Comparison of ENCODE assay signal across 8 cellular contexts in the genomic region with DNA sequence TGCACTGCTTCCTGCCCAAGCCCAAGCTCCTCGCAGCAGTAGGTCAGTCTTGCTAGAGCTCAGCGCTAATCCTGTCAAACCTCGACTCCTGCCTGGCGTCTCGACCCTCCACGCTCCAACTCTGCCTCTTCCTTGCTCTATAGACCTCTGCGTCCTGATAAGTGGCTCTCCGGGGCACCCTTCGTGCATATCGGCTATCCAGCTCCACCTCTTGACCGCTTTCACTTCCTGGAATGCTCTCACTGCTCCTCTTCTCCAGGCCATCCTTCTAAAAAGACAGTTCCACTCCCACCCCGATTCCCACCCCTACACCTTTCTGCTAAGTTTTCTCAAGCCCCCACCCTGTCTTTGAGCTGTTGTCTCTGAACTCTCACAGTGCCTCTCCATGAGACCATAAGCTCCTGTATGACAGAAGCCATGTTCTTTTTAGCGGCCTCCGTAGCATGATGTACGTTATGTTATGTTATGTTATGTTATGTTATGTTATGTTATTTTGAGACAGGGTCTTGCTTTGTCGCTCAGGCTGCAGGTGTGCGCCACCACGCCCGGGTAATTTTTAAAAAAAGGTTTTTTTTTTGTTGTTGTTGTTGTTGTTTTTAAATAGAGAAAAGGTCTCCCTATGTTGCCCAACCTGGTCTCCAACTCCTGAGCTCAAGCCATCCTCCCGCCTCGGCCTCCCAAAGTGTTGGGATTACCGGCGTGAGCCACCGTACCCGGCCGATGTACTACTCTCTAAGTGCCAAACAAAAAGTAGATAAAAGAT. TPM values are rescaled to one million over a fixed set of nuclear protein-coding genes. Genes with fewer than 3 reads are reported as not detected.
DNase-seq lines count a peak whose midpoint lies in the region; ATAC-seq, FAIRE-seq and TF ChIP-seq lines count a peak whose summit lies in the region.

No MANE protein-coding gene starts in this region.

- H3K4me3 ChIP-seq in A549, result peak overlapping the region; percentile 68
- H3K4me3 ChIP-seq in GM12875 (ENCODE audit: low read depth, low read length), result peak overlapping the region; percentile 96
- peak overlapping the region; percentile 99 for H3K4me3 ChIP-seq in GM12878
- peak overlapping the region; percentile 81 to 100 (median 95) for H3K4me3 ChIP-seq in subcutaneous abdominal adipose tissue (ENCODE audit: low read depth in 1 of 5, low read length in 5 of 5)

- WGBS in A549 (ENCODE audit: missing lambda C conversion rate), result 4% methylated on average over 25 of the region's 26 CpGs
- 9% methylated on average over 26 of the region's 26 CpGs for WGBS in GM12878 (ENCODE audit: insufficient coverage, insufficient replicate concordance, low lambda C conversion rate, missing lambda C conversion rate)

- H2AFZ ChIP-seq in GM12878 (ENCODE audit: control insufficient read depth, low read depth, low read length), result peak overlapping the region; percentile 87

- no peaks in the 10 kb centered on the region for H3K9me3 ChIP-seq in A549
- H3K9me3 ChIP-seq in GM12878 (replicated peaks; ENCODE audit: control insufficient read depth, insufficient read depth, low read length), result no peaks in the 10 kb centered on the region
- no peaks in the 10 kb centered on the region for H3K9me3 ChIP-seq in subcutaneous abdominal adipose tissue (ENCODE audit: control insufficient read depth in 5 of 5, low read length in 5 of 5)

- H3K9ac ChIP-seq in GM12878 (ENCODE audit: control insufficient read depth, insufficient read depth, low read length) (peak overlapping the region; percentile 93), subcutaneous abdominal adipose tissue (ENCODE audit: low read length in 5 of 5) (peak overlapping the region; percentile 57 to 100 (median 75))

- POLR2A ChIA-PET in A549 (lab: Yijun Ruan, JAX), result interaction anchor here (0.6 to 4.3 kb wide), 14 partner anchors 8 to 371 kb away, joined by 3 to 45 read pairs (median 6); partner anchors contain the start of genes CERS5, NCKAP5L and SMARCD1
- POLR2A ChIA-PET in GM12878 (lab: Charles Lee), result interaction anchor here (0.6 to 5.0 kb wide), 18 partner anchors 13 to 1039 kb away, joined by 3 to 72 read pairs (median 5); partner anchors contain the start of genes CERS5, RACGAP1 and SMARCD1

- FAIRE-seq in A549 (lab: Jason Lieb, UNC) (no peak), GM12878 (lab: Jason Lieb, UNC) (no peak)

- TF ChIP-seq CTCF in A549 (IDR thresholded peaks at IDR 0.05) (no peak), GM12875 (IDR thresholded peaks at IDR 0.05; ENCODE audit: borderline replicate concordance, insufficient read depth, low read depth, low read length) (no peak), GM12878 (IDR thresholded peaks at IDR 0.05 in 2 of 3, conservative IDR thresholded peaks at IDR 0.05 in 1 of 3; ENCODE audit: control insufficient read depth in 2 of 3, extremely low read depth in 1 of 3, insufficient read depth in 1 of 3, low read depth in 3 of 3, low read length in 3 of 3) (no peak)

- H3K36me3 ChIP-seq in GM12878 (ENCODE audit: control insufficient read depth in 2 of 2, insufficient read depth in 2 of 2, low read length in 1 of 2), result peaks cover 0 to 4% of the 10 kb centered on the region in 2 experiments; a peak in 1 of 4 replicates
- peaks cover 0 to 25% (median 18%) of the 10 kb centered on the region in 5 donors for H3K36me3 ChIP-seq in subcutaneous abdominal adipose tissue (ENCODE audit: control insufficient read depth in 5 of 5, insufficient read depth in 5 of 5, low read length in 5 of 5)

- H3K27me3 ChIP-seq in GM12878 (replicated peaks in 1 of 2; ENCODE audit: control insufficient read depth in 2 of 2, insufficient read depth in 2 of 2, low read length in 1 of 2) (no peaks in the 10 kb centered on the region), subcutaneous abdominal adipose tissue (ENCODE audit: control insufficient read depth in 5 of 5, insufficient read depth in 4 of 5, low read length in 5 of 5) (no peaks in the 10 kb centered on the region)

- in situ Hi-C loops in GM12878 (cut with MboI), result no loop called here

- intact Hi-C loops in GM12878 (cut with micrococcal nuclease; ENCODE audit: unreplicated experiment), result loop anchor here (1.0 kb wide), 1 partner anchor 27 kb away; the partner anchor contains the start of gene SMARCD1

- TF ChIP-seq RAD21 in A549 (conservative IDR thresholded peaks at IDR 0.05 in 1 of 2, IDR thresholded peaks at IDR 0.05 in 1 of 2) (no peak), GM12878 (IDR thresholded peaks at IDR 0.05; ENCODE audit: insufficient read depth, low read depth, low read length) (no peak)

- H3K4me2 ChIP-seq in A549, result peak overlapping the region; percentile 83
- peak overlapping the region; percentile 73 for H3K4me2 ChIP-seq in GM12878 (ENCODE audit: control insufficient read depth, insufficient read depth)

- H3K4me1 ChIP-seq in A549 (peaks cover 29% of the 10 kb centered on the region), GM12878 (ENCODE audit: control insufficient read depth, insufficient read depth, low read length) (peaks cover 21% of the 10 kb centered on the region), subcutaneous abdominal adipose tissue (ENCODE audit: control insufficient read depth in 5 of 5, insufficient read depth in 5 of 5, low read length in 5 of 5) (peaks cover 19 to 71% (median 58%) of the 10 kb centered on the region in 5 donors)

- RAD21 ChIA-PET in GM12878 (lab: Charles Lee; ENCODE audit: unreplicated experiment), result interaction anchor here (0.8 to 5.1 kb wide), 14 partner anchors 9 to 290 kb away, joined by 3 to 66 read pairs (median 8); partner anchors contain the start of genes CERS5, GPD1 and SMARCD1

- BruUV-seq in GM12878 (replicated peaks; lab: Mats Ljungman, UMichigan), result TSS peak; percentile 51

- peak overlapping the region; percentile 71 to 90 for H3K27ac ChIP-seq in A549
- peak overlapping the region; percentile 90 for H3K27ac ChIP-seq in GM12878 (ENCODE audit: control insufficient read depth, insufficient read depth)
- peak overlapping the region; percentile 92 for H3K27ac ChIP-seq in subcutaneous abdominal adipose tissue (ENCODE audit: low read depth, low read length)

- peak; percentile 32 to 44 for ATAC-seq in A549
- peak; percentile 4 for ATAC-seq in GM12878

- no peak for TF ChIP-seq EP300 in A549 (IDR thresholded peaks at IDR 0.05)
- no peak for TF ChIP-seq EP300 in GM12878 (IDR thresholded peaks at IDR 0.05; ENCODE audit: borderline replicate concordance in 1 of 2, control insufficient read depth in 1 of 2, low read depth in 2 of 2, low read length in 2 of 2)

- no peak for TF ChIP-seq POLR2A in A549 (IDR thresholded peaks at IDR 0.05; ENCODE audit: low read length)
- no peak; the same call in 1 of the 2 replicates for TF ChIP-seq POLR2A in GM12878 (IDR thresholded peaks at IDR 0.05; ENCODE audit: low read depth, low read length)

- CTCF ChIA-PET in A549 (lab: Yijun Ruan, JAX) (interaction anchor here (0.6 to 17.7 kb wide), 19 partner anchors 14 to 205 kb away, joined by 3 to 309 read pairs (median 7); partner anchors contain the start of genes CERS5, GPD1 and SMARCD1), GM12878 (lab: Yijun Ruan, JAX) (interaction anchor here (0.9 to 13.0 kb wide), 41 partner anchors 9 to 549 kb away, joined by 3 to 257 read pairs (median 8); partner anchors contain the start of genes CERS5, GPD1, LIMA1 and RACGAP1)

- no peaks in the 10 kb centered on the region for H4K20me1 ChIP-seq in GM12878 (ENCODE audit: control insufficient read depth, insufficient read depth)

- H3K79me2 ChIP-seq in GM12878 (ENCODE audit: control insufficient read depth, insufficient read depth, low read length), result peaks cover 42% of the 10 kb centered on the region

- DNase-seq in A549 (ENCODE audit: low read depth in 1 of 2, low spot score in 1 of 2) (peak in 1 of 2 experiments; percentile 66), NCI-H82 treated with DMSO at 0.1 percent for 48 hours (lab: John Stamatoyannopoulos, UW; ENCODE audit: unreplicated experiment) (peak; percentile 66), GM12878 (ENCODE audit: low read depth, low spot score) (no peak), kidney glomerular epithelial cell (lab: John Stamatoyannopoulos, UW) (peak; percentile 52), KG1 (lab: John Stamatoyannopoulos, UW) (no peak)
- DNase-seq in stimulated activated naive CD4-positive, alpha-beta T cell treated with Interleukin-2 at 50 U/mL for 16 hours (lab: John Stamatoyannopoulos, UW), result no peak

- SMC1A ChIA-PET in GM12878 (lab: Charles Lee; ENCODE audit: uncharacterized antibody, unreplicated experiment), result interaction anchor here (0.6 to 4.8 kb wide), 23 partner anchors 8 to 455 kb away, joined by 3 to 36 read pairs (median 7); partner anchors contain the start of genes CERS5, RACGAP1 and SMARCD1

RNA-seq across cellular contexts. Expression of gene COX14, which starts 0.6 kb away (rescaled TPM):
- 134 and 147 TPM in 2 replicates for polyA plus RNA-seq in A549 (2011; rRNA removed)
- 204 and 239 TPM in 2 replicates for polyA plus RNA-seq in A549 (2012; cell fraction: cytosol; rRNA removed)
- polyA plus RNA-seq in A549 (2012; cell fraction: nucleus; rRNA removed), result 85.7 and 86.1 TPM in 2 replicates
- polyA plus RNA-seq in A549 (2017; fragmentation: RNase III; extraction: RNeasy Plus Mini Kit Qiagen cat#74134 plus additional on column Dnase treatment), result 87.9 to 112 TPM (median 93.3 TPM) in 3 replicates
- 59.2 and 73.2 TPM in 2 replicates for polyA minus RNA-seq in A549 (2011; rRNA and poly(A)+ RNA removed)
- total RNA-seq in GM12878 (2013; cell fraction: nucleolus; rRNA removed), result 6.5 and 7.3 TPM in 2 replicates
- 73.1 and 82.0 TPM in 2 replicates for total RNA-seq in GM12878 (2014; rRNA removed)
- total RNA-seq in GM12878 (2014; rRNA removed; fragmentation: Illumina TruSeq; extraction: Trizol), result 44.6 and 45.3 TPM in 2 replicates
- total RNA-seq in GM12878 (2021), result 56.1 and 58.0 TPM in 2 replicates
- polyA plus RNA-seq in GM12878 (2011; ENCODE audit: low read depth), result 77.7 TPM
- 97.8 and 140 TPM in 2 replicates for polyA plus RNA-seq in GM12878 (2011; rRNA removed)
- polyA plus RNA-seq in GM12878 (2011; cell fraction: cytosol; rRNA removed), result 154 and 175 TPM in 2 replicates
- 44.1 and 56.7 TPM in 2 replicates for polyA plus RNA-seq in GM12878 (2011; cell fraction: nucleus; rRNA removed)
- polyA plus RNA-seq in GM12878 (2012), result 61.5 and 76.0 TPM in 2 replicates
- 37.6 and 51.7 TPM in 2 replicates for polyA plus RNA-seq in GM12878 (2014; fragmentation: Illumina TruSeq; extraction: Trizol)
- polyA plus RNA-seq in GM12878 (2014; fragmentation: Nextera tagmentation; extraction: Ambion mirVana), result 100 to 1,000 TPM; 323 to 361 TPM
- 99.8 and 109 TPM in 2 replicates for polyA plus RNA-seq in GM12878 (2014; rRNA removed)
- 100 to 1,000 TPM; 181 to 187 TPM for polyA plus RNA-seq in GM12878 (2016; fragmentation: Nextera tagmentation; extraction: Ambion mirVana)
- 34.3 and 45.1 TPM in 2 replicates for polyA minus RNA-seq in GM12878 (2011; rRNA and poly(A)+ RNA removed)
- polyA minus RNA-seq in GM12878 (2011; cell fraction: cytosol; rRNA and poly(A)+ RNA removed), result 9.5 and 17.9 TPM in 2 replicates
- polyA minus RNA-seq in GM12878 (2011; cell fraction: nucleus; rRNA and poly(A)+ RNA removed), result 9.9 and 23.6 TPM in 2 replicates

RNA-seq across cellular contexts. Expression of gene GPD1, which starts 8.8 kb away (rescaled TPM):
- 0.44 and 0.52 TPM in 2 replicates for polyA plus RNA-seq in A549 (2011; rRNA removed)
- polyA plus RNA-seq in A549 (2012; cell fraction: cytosol; rRNA removed), result 0.08 and 0.09 TPM in 2 replicates
- polyA plus RNA-seq in A549 (2012; cell fraction: nucleus; rRNA removed), result 0.64 and 1.9 TPM in 2 replicates
- 0.07 to 0.13 TPM (median 0.10 TPM) in 3 replicates for polyA plus RNA-seq in A549 (2017; fragmentation: RNase III; extraction: RNeasy Plus Mini Kit Qiagen cat#74134 plus additional on column Dnase treatment)
- 0.29 TPM in 1 of 2 replicates, not detected in the other for polyA minus RNA-seq in A549 (2011; rRNA and poly(A)+ RNA removed)
- total RNA-seq in GM12878 (2013; cell fraction: nucleolus; rRNA removed), result 0.76 and 1.9 TPM in 2 replicates
- total RNA-seq in GM12878 (2014; rRNA removed), result 0.11 and 0.23 TPM in 2 replicates
- 0.05 and 0.22 TPM in 2 replicates for total RNA-seq in GM12878 (2014; rRNA removed; fragmentation: Illumina TruSeq; extraction: Trizol)
- total RNA-seq in GM12878 (2021), result 0.19 and 0.26 TPM in 2 replicates
- polyA plus RNA-seq in GM12878 (2011; ENCODE audit: low read depth), result 0.17 TPM
- 0.23 and 0.61 TPM in 2 replicates for polyA plus RNA-seq in GM12878 (2011; rRNA removed)
- polyA plus RNA-seq in GM12878 (2011; cell fraction: cytosol; rRNA removed), result 0.24 and 0.52 TPM in 2 replicates
- polyA plus RNA-seq in GM12878 (2011; cell fraction: nucleus; rRNA removed), result 1.7 and 2.5 TPM in 2 replicates
- polyA plus RNA-seq in GM12878 (2012), result 0.29 and 0.30 TPM in 2 replicates
- polyA plus RNA-seq in GM12878 (2014; fragmentation: Illumina TruSeq; extraction: Trizol), result 0.13 and 0.49 TPM in 2 replicates
- under 1 TPM in 1 of 2 experiments, not detected in 1; 0.04 TPM for polyA plus RNA-seq in GM12878 (2014; fragmentation: Nextera tagmentation; extraction: Ambion mirVana)
- polyA plus RNA-seq in GM12878 (2014; rRNA removed), result 0.27 and 0.63 TPM in 2 replicates
- polyA plus RNA-seq in GM12878 (2016; fragmentation: Nextera tagmentation; extraction: Ambion mirVana), result under 1 TPM; 0.30 to 0.48 TPM
- polyA minus RNA-seq in GM12878 (2011; rRNA and poly(A)+ RNA removed), result 0.37 and 0.62 TPM in 2 replicates
- polyA minus RNA-seq in GM12878 (2011; cell fraction: cytosol; rRNA and poly(A)+ RNA removed), result not detected in 2 replicates
- polyA minus RNA-seq in GM12878 (2011; cell fraction: nucleus; rRNA and poly(A)+ RNA removed), result 0.60 and 1.4 TPM in 2 replicates

RNA-seq across cellular contexts. Expression of gene SMARCD1, which starts 27.5 kb away (rescaled TPM):
- polyA plus RNA-seq in A549 (2011; rRNA removed), result 80.7 and 113 TPM in 2 replicates
- polyA plus RNA-seq in A549 (2012; cell fraction: cytosol; rRNA removed), result 51.0 and 73.8 TPM in 2 replicates
- polyA plus RNA-seq in A549 (2012; cell fraction: nucleus; rRNA removed), result 74.5 and 105 TPM in 2 replicates
- polyA plus RNA-seq in A549 (2017; fragmentation: RNase III; extraction: RNeasy Plus Mini Kit Qiagen cat#74134 plus additional on column Dnase treatment), result 56.1 to 62.5 TPM (median 62.1 TPM) in 3 replicates
- 114 and 136 TPM in 2 replicates for polyA minus RNA-seq in A549 (2011; rRNA and poly(A)+ RNA removed)
- 61.2 and 62.7 TPM in 2 replicates for total RNA-seq in GM12878 (2013; cell fraction: nucleolus; rRNA removed)
- total RNA-seq in GM12878 (2014; rRNA removed), result 83.2 and 90.4 TPM in 2 replicates
- 46.6 and 51.7 TPM in 2 replicates for total RNA-seq in GM12878 (2014; rRNA removed; fragmentation: Illumina TruSeq; extraction: Trizol)
- total RNA-seq in GM12878 (2021), result 78.7 and 90.1 TPM in 2 replicates
- 36.1 TPM for polyA plus RNA-seq in GM12878 (2011; ENCODE audit: low read depth)
- polyA plus RNA-seq in GM12878 (2011; rRNA removed), result 38.7 and 67.2 TPM in 2 replicates
- 62.2 and 64.3 TPM in 2 replicates for polyA plus RNA-seq in GM12878 (2011; cell fraction: cytosol; rRNA removed)
- 90.5 and 98.2 TPM in 2 replicates for polyA plus RNA-seq in GM12878 (2011; cell fraction: nucleus; rRNA removed)
- 38.5 and 44.3 TPM in 2 replicates for polyA plus RNA-seq in GM12878 (2012)
- polyA plus RNA-seq in GM12878 (2014; fragmentation: Illumina TruSeq; extraction: Trizol), result 92.4 and 96.2 TPM in 2 replicates
- 1 to 10 TPM; 1.4 to 2.9 TPM for polyA plus RNA-seq in GM12878 (2014; fragmentation: Nextera tagmentation; extraction: Ambion mirVana)
- polyA plus RNA-seq in GM12878 (2014; rRNA removed), result 66.1 and 97.4 TPM in 2 replicates
- polyA plus RNA-seq in GM12878 (2016; fragmentation: Nextera tagmentation; extraction: Ambion mirVana), result 10 to 100 TPM; 12.6 to 13.4 TPM
- polyA minus RNA-seq in GM12878 (2011; rRNA and poly(A)+ RNA removed), result 62.7 and 66.1 TPM in 2 replicates
- 36.5 and 40.9 TPM in 2 replicates for polyA minus RNA-seq in GM12878 (2011; cell fraction: cytosol; rRNA and poly(A)+ RNA removed)
- 26.4 and 43.6 TPM in 2 replicates for polyA minus RNA-seq in GM12878 (2011; cell fraction: nucleus; rRNA and poly(A)+ RNA removed)

RNA-seq across cellular contexts. Expression of gene CERS5, which starts 54.5 kb away (rescaled TPM):
- polyA plus RNA-seq in A549 (2011; rRNA removed) (56.3 and 56.6 TPM in 2 replicates), A549 (2017; fragmentation: RNase III; extraction: RNeasy Plus Mini Kit Qiagen cat#74134 plus additional on column Dnase treatment) (16.7 to 18.0 TPM (median 17.1 TPM) in 3 replicates), GM12878 (2011; rRNA removed) (45.7 and 50.1 TPM in 2 replicates), GM12878 (2014; fragmentation: Illumina TruSeq; extraction: Trizol) (26.5 and 36.3 TPM in 2 replicates), GM12878 (2014; fragmentation: Nextera tagmentation; extraction: Ambion mirVana) (10 to 100 TPM in 1 of 2 experiments, 1 to 10 TPM in 1; 6.8 to 12.2 TPM), GM12878 (2014; rRNA removed) (29.1 and 35.9 TPM in 2 replicates), GM12878 (2016; fragmentation: Nextera tagmentation; extraction: Ambion mirVana) (10 to 100 TPM; 43.8 to 44.4 TPM)
- 25.3 and 29.5 TPM in 2 replicates for polyA plus RNA-seq in A549 (2012; cell fraction: cytosol; rRNA removed)
- 32.0 and 86.8 TPM in 2 replicates for polyA plus RNA-seq in A549 (2012; cell fraction: nucleus; rRNA removed)
- 49.1 and 56.6 TPM in 2 replicates for polyA minus RNA-seq in A549 (2011; rRNA and poly(A)+ RNA removed)
- total RNA-seq in GM12878 (2013; cell fraction: nucleolus; rRNA removed), result 74.0 and 78.3 TPM in 2 replicates
- total RNA-seq in GM12878 (2014; rRNA removed) (29.8 and 33.7 TPM in 2 replicates), GM12878 (2014; rRNA removed; fragmentation: Illumina TruSeq; extraction: Trizol) (20.7 and 25.4 TPM in 2 replicates), GM12878 (2021) (29.8 and 33.8 TPM in 2 replicates)
- polyA plus RNA-seq in GM12878 (2011; ENCODE audit: low read depth), result 28.1 TPM
- 36.7 and 48.3 TPM in 2 replicates for polyA plus RNA-seq in GM12878 (2011; cell fraction: cytosol; rRNA removed)
- 50.5 and 54.8 TPM in 2 replicates for polyA plus RNA-seq in GM12878 (2011; cell fraction: nucleus; rRNA removed)
- 21.7 and 27.5 TPM in 2 replicates for polyA plus RNA-seq in GM12878 (2012)
- 63.1 and 77.6 TPM in 2 replicates for polyA minus RNA-seq in GM12878 (2011; rRNA and poly(A)+ RNA removed)
- polyA minus RNA-seq in GM12878 (2011; cell fraction: cytosol; rRNA and poly(A)+ RNA removed), result 14.2 and 23.8 TPM in 2 replicates
- polyA minus RNA-seq in GM12878 (2011; cell fraction: nucleus; rRNA and poly(A)+ RNA removed), result 23.0 and 31.8 TPM in 2 replicates

RNA-seq across cellular contexts. Expression of gene ASIC1, which starts 55.2 kb away (rescaled TPM):
- polyA plus RNA-seq in A549 (2011; rRNA removed) (6.0 and 7.8 TPM in 2 replicates), A549 (2017; fragmentation: RNase III; extraction: RNeasy Plus Mini Kit Qiagen cat#74134 plus additional on column Dnase treatment) (6.2 to 8.5 TPM (median 6.7 TPM) in 3 replicates), GM12878 (2011; rRNA removed) (0.14 and 0.27 TPM in 2 replicates), GM12878 (2014; fragmentation: Illumina TruSeq; extraction: Trizol) (0.08 and 0.09 TPM in 2 replicates), GM12878 (2014; fragmentation: Nextera tagmentation; extraction: Ambion mirVana) (under 1 TPM in 1 of 2 experiments, not detected in 1; 0.02 TPM), GM12878 (2014; rRNA removed) (0.01 and 0.15 TPM in 2 replicates), GM12878 (2016; fragmentation: Nextera tagmentation; extraction: Ambion mirVana) (not detected)
- polyA plus RNA-seq in A549 (2012; cell fraction: cytosol; rRNA removed), result 8.5 and 10.4 TPM in 2 replicates
- 24.1 and 26.2 TPM in 2 replicates for polyA plus RNA-seq in A549 (2012; cell fraction: nucleus; rRNA removed)
- 7.9 and 8.7 TPM in 2 replicates for polyA minus RNA-seq in A549 (2011; rRNA and poly(A)+ RNA removed)
- total RNA-seq in GM12878 (2013; cell fraction: nucleolus; rRNA removed), result 0.27 and 2.0 TPM in 2 replicates
- total RNA-seq in GM12878 (2014; rRNA removed) (0.05 and 0.28 TPM in 2 replicates), GM12878 (2014; rRNA removed; fragmentation: Illumina TruSeq; extraction: Trizol) (not detected in 2 replicates), GM12878 (2021) (0.13 and 0.26 TPM in 2 replicates)
- 0.22 TPM for polyA plus RNA-seq in GM12878 (2011; ENCODE audit: low read depth)
- 0.18 and 0.22 TPM in 2 replicates for polyA plus RNA-seq in GM12878 (2011; cell fraction: cytosol; rRNA removed)
- 0.50 and 1.1 TPM in 2 replicates for polyA plus RNA-seq in GM12878 (2011; cell fraction: nucleus; rRNA removed)
- polyA plus RNA-seq in GM12878 (2012), result 0.42 and 0.83 TPM in 2 replicates
- 0.05 and 0.22 TPM in 2 replicates for polyA minus RNA-seq in GM12878 (2011; rRNA and poly(A)+ RNA removed)
- polyA minus RNA-seq in GM12878 (2011; cell fraction: cytosol; rRNA and poly(A)+ RNA removed), result 0.42 TPM in 1 of 2 replicates, not detected in the other
- 0.36 TPM in 1 of 2 replicates, not detected in the other for polyA minus RNA-seq in GM12878 (2011; cell fraction: nucleus; rRNA and poly(A)+ RNA removed)

Comparison
In these comparisons a context has a peak if more than half of its experiments do, and no peak if none do; other contexts are left out.
1. DNase-seq: peak in NCI-H82 treated with DMSO at 0.1 percent for 48 hours (single experiment) and kidney glomerular epithelial cell (single experiment); none in GM12878 (single experiment), stimulated activated naive CD4-positive, alpha-beta T cell treated with Interleukin-2 at 50 U/mL for 16 hours (single experiment) and KG1 (single experiment).
2. Of the 24 proteins assayed by ChIP-seq in both GM12878 and A549: peak only in GM12878: none; only in A549: BCL3; in both: none; in neither: 23.
3. Peak in every context shown above with its lines, with median percentiles within 50 percentile points of each other: H3K27ac ChIP-seq and H3K4me3 ChIP-seq.